Comparison of ENCODE assay signal across 24 cellular contexts in the genomic region with DNA sequence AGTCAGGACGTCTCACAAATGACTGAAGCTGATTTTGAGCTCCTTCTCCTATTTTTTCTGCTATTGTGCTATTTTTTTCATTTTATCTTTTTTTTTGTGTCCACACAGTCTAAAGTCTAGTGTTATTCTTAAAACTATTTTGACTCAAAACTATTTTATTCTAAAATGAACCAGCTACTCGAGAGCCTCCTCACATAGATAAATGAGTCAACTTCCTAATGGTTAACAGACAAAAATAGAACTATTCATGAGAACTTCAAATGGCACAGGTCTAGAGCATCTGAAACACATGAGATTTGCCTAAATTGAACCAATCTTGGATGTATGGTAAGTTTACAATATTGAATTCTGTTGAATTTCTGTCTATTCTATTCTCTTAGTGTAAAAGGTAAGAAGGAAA.
A peak's percentile ranks its signal among the peaks of the same experiment; 100 is the strongest.
DNase-seq lines count a peak whose midpoint lies in the region; ATAC-seq and TF ChIP-seq lines count a peak whose summit lies in the region.
"Had no signal": no experiment of that assay in that cellular context is flagged by ENCODE, and none has a peak within 500 bp of the region (broad histone marks: within the 10 kb centered on the region; RNA-seq: fewer than 3 reads in every experiment).

No MANE protein-coding gene starts in this region.

- WGBS in mesodermal cell (ENCODE audit: insufficient coverage in 2 of 2), 2 experiments: 100% methylated on average over 1 of the region's 2 CpGs; no CpG with 5 or more reads in 1 of the 2 experiments
- 26 to 47% (median 31%) methylated on average over 2 of the region's 2 CpGs for WGBS in heart left ventricle, 4 donors

- no peak for ATAC-seq in CD4-positive, alpha-beta T cell (ENCODE audit: poor library complexity)
- ATAC-seq in heart left ventricle: no peak
- ATAC-seq: CD8-positive, alpha-beta T cell had no signal

- no peaks in the 10 kb centered on the region for H4K20me1 ChIP-seq in neural progenitor cell (ENCODE audit: low read depth)
- H4K20me1 ChIP-seq: BLaER1 treated with 17β-estradiol and CSF1 and Interleukin-3, amounts not matched to agents 10 nM and 100 nM had no signal

- H3K4me3 ChIP-seq in mesodermal cell (ENCODE audit: extremely low read depth, insufficient read depth, low read length, poor library complexity, severe bottlenecking) (no peak overlapping the region), neural progenitor cell (no peak overlapping the region), heart left ventricle (no peak overlapping the region)
- H3K4me3 ChIP-seq: BLaER1 treated with 17β-estradiol and CSF1 and Interleukin-3, amounts not matched to agents 10 nM and 100 nM; Peyer's patch had no signal

- TF ChIP-seq POLR2A in heart left ventricle (IDR thresholded peaks at IDR 0.05): no peak

- no peaks in the 10 kb centered on the region for H3K27me3 Mint-ChIP-seq in HFFc6 (ENCODE audit: insufficient read depth)
- H3K27me3 Mint-ChIP-seq in CD4-positive, alpha-beta T cell: no peaks in the 10 kb centered on the region
- H3K27me3 Mint-ChIP-seq in neural progenitor cell (ENCODE audit: insufficient read depth, low read depth): peaks cover 2% of the 10 kb centered on the region

- TF ChIP-seq CTCF in HFFc6 (IDR thresholded peaks at IDR 0.05) (no peak), neural progenitor cell (IDR thresholded peaks at IDR 0.05) (no peak), heart left ventricle (IDR thresholded peaks at IDR 0.05) (no peak)
- no peak for TF ChIP-seq CTCF in CD4-positive, alpha-beta T cell (IDR thresholded peaks at IDR 0.05)

- H3K9ac ChIP-seq in neural progenitor cell: no peak overlapping the region
- H3K9ac ChIP-seq: BLaER1 treated with 17β-estradiol and CSF1 and Interleukin-3, amounts not matched to agents 10 nM and 100 nM had no signal

- DNase-seq in AG08395 (ENCODE audit: low spot score): peak; percentile 40
- DNase-seq in HFFc6: peak; percentile 27
- peak; percentile 16 for DNase-seq in RPMI7951 (ENCODE audit: low read depth)
- DNase-seq in CD4-positive, alpha-beta T cell: no peak
- no peak for DNase-seq in neural progenitor cell (ENCODE audit: low spot score)
- no peak for DNase-seq in activated CD4-positive, alpha-beta T cell treated with anti-CD3 and anti-CD28 coated beads for 48 hours
- DNase-seq in heart left ventricle: no peak
- DNase-seq: ACHN; CD8-positive, alpha-beta T cell; DND-41; KG1; NCI-H1105; NCI-H2029; NCI-H2171; NCI-H345; NCI-H524; NCI-H774; Peyer's patch; Right ventricle myocardium superior; SW 1271 had no signal

- H3K79me2 ChIP-seq in neural progenitor cell (ENCODE audit: low read depth): no peaks in the 10 kb centered on the region

- peak overlapping the region; percentile 55; the same call in 1 of the 2 replicates for H3K4me3 Mint-ChIP-seq in HFFc6
- H3K4me3 Mint-ChIP-seq in CD4-positive, alpha-beta T cell: no peak overlapping the region
- no peak overlapping the region for H3K4me3 Mint-ChIP-seq in neural progenitor cell
- H3K4me3 Mint-ChIP-seq: CD8-positive, alpha-beta T cell had no signal

- H3F3A ChIP-seq in neural progenitor cell (ENCODE audit: low read depth): no peaks in the 10 kb centered on the region

- H3K27ac ChIP-seq in mesodermal cell (ENCODE audit: low read depth, low read length, severe bottlenecking) (peak overlapping the region; percentile 7), neural progenitor cell (no peak overlapping the region), heart left ventricle (no peak overlapping the region)
- H3K27ac ChIP-seq in CD4-positive, alpha-beta T cell (ENCODE audit: low read depth, low read length): no peak overlapping the region
- H3K27ac ChIP-seq: 22Rv1; BLaER1 treated with 17β-estradiol and CSF1 and Interleukin-3, amounts not matched to agents 10 nM and 100 nM; HL-60; Peyer's patch had no signal

- no peaks in the 10 kb centered on the region for H3K4me1 ChIP-seq in mesodermal cell (ENCODE audit: control insufficient read depth, insufficient read depth, low read length, poor library complexity, severe bottlenecking)
- no peaks in the 10 kb centered on the region for H3K4me1 ChIP-seq in neural progenitor cell
- no peaks in the 10 kb centered on the region for H3K4me1 ChIP-seq in heart left ventricle
- H3K4me1 ChIP-seq: Peyer's patch had no signal

- peaks cover 30% of the 10 kb centered on the region for H3K4me1 Mint-ChIP-seq in HFFc6 (ENCODE audit: low read depth)
- H3K4me1 Mint-ChIP-seq in CD4-positive, alpha-beta T cell (ENCODE audit: low read depth): no peaks in the 10 kb centered on the region
- H3K4me1 Mint-ChIP-seq in neural progenitor cell: no peaks in the 10 kb centered on the region

- H3K9me3 Mint-ChIP-seq in HFFc6 (peaks cover 6% of the 10 kb centered on the region; the same call in 1 of the 2 replicates), neural progenitor cell (no peaks in the 10 kb centered on the region)
- H3K9me3 Mint-ChIP-seq in CD4-positive, alpha-beta T cell: no peaks in the 10 kb centered on the region
- H3K9me3 Mint-ChIP-seq: CD8-positive, alpha-beta T cell had no signal

- H3K36me3 ChIP-seq in mesodermal cell (ENCODE audit: control insufficient read depth, insufficient read depth, low read length) (no peaks in the 10 kb centered on the region), neural progenitor cell (no peaks in the 10 kb centered on the region), heart left ventricle (no peaks in the 10 kb centered on the region)
- H3K36me3 ChIP-seq: BLaER1 treated with 17β-estradiol and CSF1 and Interleukin-3, amounts not matched to agents 10 nM and 100 nM; Peyer's patch had no signal

- intact Hi-C loops in CD4-positive, alpha-beta T cell (cut with DNase I, micrococcal nuclease): no loop called here
- intact Hi-C loops in heart left ventricle (cut with DNase I): no loop called here

- H3K4me2 ChIP-seq in neural progenitor cell: no peak overlapping the region

- no peak overlapping the region for H2AFZ ChIP-seq in neural progenitor cell (replicated peaks)

- CTCF ChIA-PET in CD4-positive, alpha-beta T cell (lab: Charles Lee): no interaction called here

- H3K27ac Mint-ChIP-seq in HFFc6 (peak overlapping the region; percentile 73), neural progenitor cell (no peak overlapping the region)
- no peak overlapping the region for H3K27ac Mint-ChIP-seq in CD4-positive, alpha-beta T cell
- H3K27ac Mint-ChIP-seq: CD8-positive, alpha-beta T cell had no signal

- POLR2A ChIA-PET in CD4-positive, alpha-beta T cell (lab: Charles Lee): no interaction called here

- peaks cover 7% of the 10 kb centered on the region for H3K36me3 Mint-ChIP-seq in HFFc6 (ENCODE audit: low read depth)
- H3K36me3 Mint-ChIP-seq in CD4-positive, alpha-beta T cell (ENCODE audit: low read depth): no peaks in the 10 kb centered on the region
- H3K36me3 Mint-ChIP-seq in neural progenitor cell: no peaks in the 10 kb centered on the region
- H3K36me3 Mint-ChIP-seq: CD8-positive, alpha-beta T cell had no signal

- H3K9me3 ChIP-seq in mesodermal cell (ENCODE audit: control insufficient read depth, low read length) (no peaks in the 10 kb centered on the region), neural progenitor cell (ENCODE audit: low read depth) (no peaks in the 10 kb centered on the region), heart left ventricle (no peaks in the 10 kb centered on the region)
- H3K9me3 ChIP-seq in CD4-positive, alpha-beta T cell (ENCODE audit: control insufficient read depth, low read length): no peaks in the 10 kb centered on the region
- H3K9me3 ChIP-seq: Peyer's patch had no signal

- no peaks in the 10 kb centered on the region for H3K27me3 ChIP-seq in CD4-positive, alpha-beta T cell (ENCODE audit: control insufficient read depth, insufficient read depth, low read length)
- no peaks in the 10 kb centered on the region for H3K27me3 ChIP-seq in neural progenitor cell
- no peaks in the 10 kb centered on the region for H3K27me3 ChIP-seq in heart left ventricle
- H3K27me3 ChIP-seq: BLaER1 treated with 17β-estradiol and CSF1 and Interleukin-3, amounts not matched to agents 10 nM and 100 nM; Peyer's patch had no signal

Comparison
In these comparisons a context has a peak if more than half of its experiments do, and no peak if none do; other contexts are left out.
1. DNase-seq: peak in AG08395 (single experiment), HFFc6 (single experiment) and RPMI7951 (single experiment); none in CD4-positive, alpha-beta T cell (0 of 10), neural progenitor cell (single experiment), activated CD4-positive, alpha-beta T cell treated with anti-CD3 and anti-CD28 coated beads for 48 hours (single experiment) and heart left ventricle (0 of 5).